Comparison of ENCODE assay signal across 18 cellular contexts in the genomic region with DNA sequence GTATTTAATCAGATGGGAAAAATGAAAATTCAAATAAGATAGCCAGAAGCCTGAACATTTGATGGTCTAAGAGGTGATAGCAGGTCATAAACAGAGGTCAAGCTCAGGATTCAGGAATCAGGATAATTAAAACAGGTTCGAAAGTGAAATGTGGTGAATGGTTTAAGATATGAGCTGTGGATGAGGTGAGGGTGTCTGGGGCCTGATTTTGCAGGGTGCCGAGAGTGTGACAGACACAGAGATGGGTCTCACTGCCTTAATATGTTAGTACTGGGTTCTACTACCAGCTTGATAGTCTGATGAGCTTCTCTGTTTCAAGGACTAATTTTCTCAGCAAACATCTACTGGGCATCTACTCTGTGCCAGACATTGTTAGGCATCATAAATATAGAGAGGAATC.
"Had no signal": no experiment of that assay in that cellular context is flagged by ENCODE, and none has a peak within 500 bp of the region (broad histone marks: within the 10 kb centered on the region; RNA-seq: fewer than 3 reads in every experiment).

No MANE protein-coding gene starts in this region.

- DNase-seq: activated CD4-positive, alpha-beta T cell treated with anti-CD3 and anti-CD28 coated beads for 1 hour; activated effector memory CD4-positive, alpha-beta T cell treated with Interleukin-2 at 50 U/mL for 16 hours; amniotic stem cell; hippocampal formation; left ventricle myocardium inferior; naive B cell; sigmoid colon; spleen; substantia nigra; transverse colon had no signal

- H2AFZ ChIP-seq: parathyroid adenoma had no signal

- H3K36me3 ChIP-seq: esophagus muscularis mucosa, left ventricle myocardium inferior, neutrophil, sigmoid colon, spleen, transverse colon had no signal

- H3K27ac Mint-ChIP-seq: activated naive CD8-positive, alpha-beta T cell; brain had no signal

- H3K27ac ChIP-seq: coronary artery, esophagus muscularis mucosa, left ventricle myocardium inferior, neutrophil, parathyroid adenoma, sigmoid colon, spleen, transverse colon, VCaP had no signal

- H3K79me2 ChIP-seq: parathyroid adenoma had no signal

- H3K9ac ChIP-seq: parathyroid adenoma had no signal

- H3K27me3 Mint-ChIP-seq: central memory CD8-positive, alpha-beta T cell had no signal

- H3K4me3 Mint-ChIP-seq: activated naive CD8-positive, alpha-beta T cell; brain; central memory CD8-positive, alpha-beta T cell had no signal

- H3K9me3 Mint-ChIP-seq: brain; central memory CD8-positive, alpha-beta T cell; naive B cell had no signal

- H3K36me3 Mint-ChIP-seq: activated naive CD8-positive, alpha-beta T cell; brain; naive B cell had no signal

- H3K4me1 ChIP-seq: esophagus muscularis mucosa, left ventricle myocardium inferior, sigmoid colon, spleen, transverse colon had no signal

- H3K4me3 ChIP-seq: coronary artery, esophagus muscularis mucosa, left ventricle myocardium inferior, sigmoid colon, spleen, transverse colon had no signal

- H3K9me3 ChIP-seq: esophagus muscularis mucosa, left ventricle myocardium inferior, neutrophil, sigmoid colon, spleen, transverse colon had no signal

- H3K27me3 ChIP-seq: esophagus muscularis mucosa, spleen, transverse colon had no signal
